Comparison of ENCODE assay signal across 14 cellular contexts in the genomic region with DNA sequence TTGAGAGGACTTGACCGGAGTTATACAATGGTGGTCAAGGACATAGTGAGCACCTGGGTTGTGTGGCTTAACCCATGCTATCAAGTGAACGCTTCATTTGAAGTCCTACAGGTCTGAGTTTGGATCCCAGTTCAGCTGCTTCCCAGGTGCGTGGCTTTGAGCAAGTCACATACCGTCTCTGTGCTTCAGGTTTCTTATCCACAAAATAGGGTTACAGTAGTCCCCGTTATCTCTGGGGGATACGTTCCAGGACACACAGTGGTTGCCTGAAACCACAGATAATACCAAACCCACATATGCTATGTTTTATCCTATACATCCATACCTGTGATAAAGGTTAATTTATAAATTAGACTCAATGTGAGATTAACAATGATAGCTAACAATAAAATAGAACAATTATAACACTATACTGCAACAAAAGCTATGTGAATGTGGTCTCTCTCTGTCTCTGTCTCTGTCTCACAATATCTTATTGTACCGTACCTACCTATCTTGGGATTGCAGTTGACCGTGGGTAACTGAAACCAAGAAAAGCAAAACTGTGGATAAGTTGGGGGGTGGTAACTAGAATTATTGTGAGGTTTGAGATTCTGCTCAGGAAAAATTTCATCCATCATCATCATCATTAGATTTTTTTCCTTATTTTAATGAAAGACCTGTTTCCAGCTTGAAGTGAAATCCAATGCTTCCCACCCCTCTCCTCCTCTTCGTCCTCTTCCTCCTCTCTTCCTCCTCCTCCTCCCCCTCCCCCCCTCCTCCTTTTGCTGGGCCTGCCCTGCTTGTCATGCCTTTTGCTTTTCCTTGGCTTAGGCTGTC. TPM values are rescaled to one million over a fixed set of nuclear protein-coding genes. Genes with fewer than 3 reads are reported as not detected.
DNase-seq lines count a peak whose midpoint lies in the region; ATAC-seq and TF ChIP-seq lines count a peak whose summit lies in the region.
"Had no signal": no experiment of that assay in that cellular context is flagged by ENCODE, and none has a peak within 500 bp of the region (broad histone marks: within the 10 kb centered on the region; RNA-seq: fewer than 3 reads in every experiment).

No MANE protein-coding gene starts in this region.

- H3K9ac ChIP-seq in fibroblast of lung (ENCODE audit: insufficient read depth, low read length) (no peak overlapping the region), neural progenitor cell (no peak overlapping the region)

- POLR2A ChIA-PET in activated CD4-positive, alpha-beta memory T cell treated with anti-CD3 and anti-CD28 coated beads for 36 hours (lab: Charles Lee) = interaction anchor here (1.0 to 2.1 kb wide), 9 partner anchors 8 to 107 kb away, joined by 3 to 19 read pairs (median 4); a partner anchor contains a TSS
- POLR2A ChIA-PET in activated CD4-positive, alpha-beta memory T cell treated with anti-CD3 and anti-CD28 coated beads, Interleukin-2, amount 10 ng/mL, durations not matched to agents 7 days and 5 days (lab: Charles Lee) = interaction anchor here (0.9 to 3.4 kb wide), 3 partner anchors 12 to 20 kb away, joined by 3 to 41 read pairs (median 4); a partner anchor contains a TSS

- TF ChIP-seq CTCF in fibroblast of lung (conservative IDR thresholded peaks at IDR 0.05 in 1 of 2, IDR thresholded peaks at IDR 0.05 in 1 of 2; ENCODE audit: low read depth in 1 of 2, low read length in 2 of 2) = no peak
- TF ChIP-seq CTCF in neural progenitor cell (IDR thresholded peaks at IDR 0.05) = no peak
- TF ChIP-seq CTCF in psoas muscle (IDR thresholded peaks at IDR 0.05) = no peak

- peak overlapping the region; percentile 92 for H3K27ac Mint-ChIP-seq in activated CD4-positive, alpha-beta memory T cell treated with anti-CD3 and anti-CD28 coated beads for 36 hours
- H3K27ac Mint-ChIP-seq in activated CD4-positive, alpha-beta memory T cell treated with anti-CD3 and anti-CD28 coated beads, Interleukin-2, amount 10 ng/mL, durations not matched to agents 7 days and 5 days = no peak overlapping the region
- H3K27ac Mint-ChIP-seq in T-helper 17 cell (peak overlapping the region; percentile 39), neural progenitor cell (no peak overlapping the region)
- H3K27ac Mint-ChIP-seq in stimulated activated effector memory CD8-positive, alpha-beta T cell treated with anti-CD3 and anti-CD28 coated beads, Interleukin-12 subunit alpha, Interleukin-12 subunit beta, amount 100 ng/mL, for 72 hours = peak overlapping the region; percentile 96

- H2AFZ ChIP-seq in fibroblast of lung (ENCODE audit: low read length) = no peak overlapping the region
- no peak overlapping the region for H2AFZ ChIP-seq in neural progenitor cell (replicated peaks)

- H3K36me3 Mint-ChIP-seq in activated CD4-positive, alpha-beta memory T cell treated with anti-CD3 and anti-CD28 coated beads for 36 hours = peaks cover 50% of the 10 kb centered on the region
- H3K36me3 Mint-ChIP-seq in activated CD4-positive, alpha-beta memory T cell treated with anti-CD3 and anti-CD28 coated beads, Interleukin-2, amount 10 ng/mL, durations not matched to agents 7 days and 5 days (ENCODE audit: low read depth) = peaks cover 77% of the 10 kb centered on the region
- H3K36me3 Mint-ChIP-seq in T-helper 17 cell (ENCODE audit: low read depth) = peaks cover 11% of the 10 kb centered on the region
- peaks cover 93% of the 10 kb centered on the region for H3K36me3 Mint-ChIP-seq in stimulated activated effector memory CD8-positive, alpha-beta T cell treated with anti-CD3 and anti-CD28 coated beads, Interleukin-12 subunit alpha, Interleukin-12 subunit beta, amount 100 ng/mL, for 72 hours
- peaks cover 13% of the 10 kb centered on the region for H3K36me3 Mint-ChIP-seq in neural progenitor cell

- H3K36me3 ChIP-seq in fibroblast of lung (ENCODE audit: control insufficient read depth, insufficient read depth, low read length) = peaks cover 19% of the 10 kb centered on the region
- no peaks in the 10 kb centered on the region for H3K36me3 ChIP-seq in neural progenitor cell
- no peaks in the 10 kb centered on the region for H3K36me3 ChIP-seq in psoas muscle (ENCODE audit: insufficient read depth in 1 of 2, low read depth in 1 of 2)

- WGBS in psoas muscle, 3 donors = 84 to 89% (median 89%) methylated on average over 9 of the region's 9 CpGs

- no peak for DNase-seq in activated CD4-positive, alpha-beta memory T cell treated with anti-CD3 and anti-CD28 coated beads for 36 hours
- no peak for DNase-seq in activated CD4-positive, alpha-beta memory T cell treated with anti-CD3 and anti-CD28 coated beads, Interleukin-2, amount 10 ng/mL, durations not matched to agents 7 days and 5 days
- DNase-seq in T-helper 17 cell = no peak
- no peak for DNase-seq in fibroblast of lung (ENCODE audit: low read depth in 2 of 2)
- no peak for DNase-seq in stimulated activated effector memory CD8-positive, alpha-beta T cell treated with anti-CD3 and anti-CD28 coated beads, Interleukin-12 subunit alpha, Interleukin-12 subunit beta, amount 100 ng/mL, for 72 hours (ENCODE audit: low spot score in 2 of 2)
- no peak for DNase-seq in neural progenitor cell (ENCODE audit: low spot score)
- no peak for DNase-seq in psoas muscle
- DNase-seq: HCEC 1CT; hypothalamus; mucosa of descending colon; NCI-H187 treated with DMSO at 0.1 percent for 48 hours; NK-92 treated with Interleukin-12 subunit alpha and Interleukin-12 subunit beta, amount 100 ng/mL, for 24 hours; right cardiac atrium had no signal

- H3K4me1 ChIP-seq in fibroblast of lung (ENCODE audit: control insufficient read depth, extremely low read depth, insufficient read depth, low read length) (peaks cover 21% of the 10 kb centered on the region), neural progenitor cell (peaks cover 27% of the 10 kb centered on the region), psoas muscle (peaks cover 10% of the 10 kb centered on the region)

- intact Hi-C loops in activated CD4-positive, alpha-beta memory T cell treated with anti-CD3 and anti-CD28 coated beads for 36 hours (cut with micrococcal nuclease) = loop anchor here (1.0 to 2.0 kb wide), 5 partner anchors 7 to 44 kb away; no protein-coding TSS in a partner anchor
- intact Hi-C loops in psoas muscle (cut with DNase I) = no loop called here

- H3K79me2 ChIP-seq in fibroblast of lung (ENCODE audit: control insufficient read depth, insufficient read depth, low read length) (peaks cover 44% of the 10 kb centered on the region), neural progenitor cell (ENCODE audit: low read depth) (no peaks in the 10 kb centered on the region)

- H3K27me3 ChIP-seq in fibroblast of lung (ENCODE audit: control insufficient read depth, insufficient read depth, low read length) (no peaks in the 10 kb centered on the region), neural progenitor cell (no peaks in the 10 kb centered on the region), psoas muscle (ENCODE audit: insufficient read depth in 3 of 3, low read length in 2 of 3) (no peaks in the 10 kb centered on the region)

- H4K20me1 ChIP-seq in fibroblast of lung (ENCODE audit: control insufficient read depth, extremely low read depth, insufficient read depth, low read length) (no peaks in the 10 kb centered on the region), neural progenitor cell (ENCODE audit: low read depth) (no peaks in the 10 kb centered on the region)

- CTCF ChIA-PET in activated CD4-positive, alpha-beta memory T cell treated with anti-CD3 and anti-CD28 coated beads for 36 hours (lab: Charles Lee) = interaction anchor here (0.8 to 10.8 kb wide), 8 partner anchors 8 to 457 kb away, joined by 3 to 103 read pairs (median 4); a partner anchor contains a TSS
- CTCF ChIA-PET in activated CD4-positive, alpha-beta memory T cell treated with anti-CD3 and anti-CD28 coated beads, Interleukin-2, amount 10 ng/mL, durations not matched to agents 7 days and 5 days (lab: Charles Lee) = interaction anchor here (1.0 to 2.3 kb wide), 3 partner anchors 14 to 458 kb away, joined by 3 to 18 read pairs (median 3); no protein-coding TSS in a partner anchor

- peaks cover 94% of the 10 kb centered on the region for H3K4me1 Mint-ChIP-seq in activated CD4-positive, alpha-beta memory T cell treated with anti-CD3 and anti-CD28 coated beads for 36 hours (ENCODE audit: low read depth)
- peaks cover 72% of the 10 kb centered on the region for H3K4me1 Mint-ChIP-seq in activated CD4-positive, alpha-beta memory T cell treated with anti-CD3 and anti-CD28 coated beads, Interleukin-2, amount 10 ng/mL, durations not matched to agents 7 days and 5 days
- H3K4me1 Mint-ChIP-seq in T-helper 17 cell (peaks cover 61% of the 10 kb centered on the region), neural progenitor cell (peaks cover 16% of the 10 kb centered on the region)
- peaks cover 95% of the 10 kb centered on the region for H3K4me1 Mint-ChIP-seq in stimulated activated effector memory CD8-positive, alpha-beta T cell treated with anti-CD3 and anti-CD28 coated beads, Interleukin-12 subunit alpha, Interleukin-12 subunit beta, amount 100 ng/mL, for 72 hours

- no peak overlapping the region for H3K4me2 ChIP-seq in fibroblast of lung (ENCODE audit: extremely low read depth, insufficient read depth, low read length)
- H3K4me2 ChIP-seq in neural progenitor cell = no peak overlapping the region

- H3K9me3 Mint-ChIP-seq in activated CD4-positive, alpha-beta memory T cell treated with anti-CD3 and anti-CD28 coated beads for 36 hours = peaks cover 12% of the 10 kb centered on the region
- peaks cover 3% of the 10 kb centered on the region for H3K9me3 Mint-ChIP-seq in activated CD4-positive, alpha-beta memory T cell treated with anti-CD3 and anti-CD28 coated beads, Interleukin-2, amount 10 ng/mL, durations not matched to agents 7 days and 5 days
- no peaks in the 10 kb centered on the region for H3K9me3 Mint-ChIP-seq in stimulated activated effector memory CD8-positive, alpha-beta T cell treated with anti-CD3 and anti-CD28 coated beads, Interleukin-12 subunit alpha, Interleukin-12 subunit beta, amount 100 ng/mL, for 72 hours
- no peaks in the 10 kb centered on the region for H3K9me3 Mint-ChIP-seq in neural progenitor cell

- no peak overlapping the region for H3K4me3 Mint-ChIP-seq in activated CD4-positive, alpha-beta memory T cell treated with anti-CD3 and anti-CD28 coated beads for 36 hours
- no peak overlapping the region for H3K4me3 Mint-ChIP-seq in activated CD4-positive, alpha-beta memory T cell treated with anti-CD3 and anti-CD28 coated beads, Interleukin-2, amount 10 ng/mL, durations not matched to agents 7 days and 5 days
- H3K4me3 Mint-ChIP-seq in T-helper 17 cell (no peak overlapping the region), neural progenitor cell (no peak overlapping the region)
- peak overlapping the region; percentile 47 for H3K4me3 Mint-ChIP-seq in stimulated activated effector memory CD8-positive, alpha-beta T cell treated with anti-CD3 and anti-CD28 coated beads, Interleukin-12 subunit alpha, Interleukin-12 subunit beta, amount 100 ng/mL, for 72 hours

- H3F3A ChIP-seq in neural progenitor cell (ENCODE audit: low read depth) = peaks cover under 1% of the 10 kb centered on the region

- H3K9me3 ChIP-seq in T-helper 17 cell (ENCODE audit: control insufficient read depth, low read length, poor library complexity, severe bottlenecking) (no peaks in the 10 kb centered on the region), fibroblast of lung (ENCODE audit: control insufficient read depth, insufficient read depth, low read depth, low read length) (no peaks in the 10 kb centered on the region), neural progenitor cell (ENCODE audit: low read depth) (no peaks in the 10 kb centered on the region), psoas muscle (no peaks in the 10 kb centered on the region)
- H3K9me3 ChIP-seq: mucosa of descending colon had no signal

- ATAC-seq in T-helper 17 cell (no peak), HG02798 (IDR thresholded peaks at IDR 0.05; ENCODE audit: poor library complexity, unreplicated experiment) (no peak), psoas muscle (no peak)
- ATAC-seq in stimulated activated effector memory CD8-positive, alpha-beta T cell treated with anti-CD3 and anti-CD28 coated beads, Interleukin-12 subunit alpha, Interleukin-12 subunit beta, amount 100 ng/mL, for 72 hours = no peak

- H3K27ac ChIP-seq in fibroblast of lung (ENCODE audit: insufficient read depth, low read length) (peak overlapping the region; percentile 0), neural progenitor cell (no peak overlapping the region), psoas muscle (no peak overlapping the region)

- H3K4me3 ChIP-seq in fibroblast of lung (replicated peaks in 1 of 4; ENCODE audit: control extremely low read depth in 1 of 4, insufficient read depth in 1 of 4, low read depth in 3 of 4, low read length in 4 of 4) (no peak overlapping the region), neural progenitor cell (no peak overlapping the region), psoas muscle (no peak overlapping the region)
- H3K4me3 ChIP-seq: mucosa of descending colon had no signal

- H3K27me3 Mint-ChIP-seq in activated CD4-positive, alpha-beta memory T cell treated with anti-CD3 and anti-CD28 coated beads for 36 hours = no peaks in the 10 kb centered on the region
- no peaks in the 10 kb centered on the region for H3K27me3 Mint-ChIP-seq in activated CD4-positive, alpha-beta memory T cell treated with anti-CD3 and anti-CD28 coated beads, Interleukin-2, amount 10 ng/mL, durations not matched to agents 7 days and 5 days
- no peaks in the 10 kb centered on the region for H3K27me3 Mint-ChIP-seq in T-helper 17 cell
- H3K27me3 Mint-ChIP-seq in neural progenitor cell (ENCODE audit: insufficient read depth, low read depth) = peaks cover 4% of the 10 kb centered on the region

RNA-seq across cellular contexts. Expression of a gene that starts 22.7 kb away (rescaled TPM):
- 100 to 1,000 TPM; 109 to 112 TPM for total RNA-seq in activated CD4-positive, alpha-beta memory T cell treated with anti-CD3 and anti-CD28 coated beads for 36 hours
- 100 to 1,000 TPM; 105 to 110 TPM for total RNA-seq in activated CD4-positive, alpha-beta memory T cell treated with anti-CD3 and anti-CD28 coated beads, Interleukin-2, amount 10 ng/mL, durations not matched to agents 7 days and 5 days
- total RNA-seq in T-helper 17 cell (100 to 1,000 TPM; 118 to 127 TPM), fibroblast of lung (351 and 926 TPM in 2 replicates), neural progenitor cell (ENCODE audit: low replicate concordance) (4.2 and 11.0 TPM in 2 replicates), psoas muscle (10 to 100 TPM; 11.1 to 15.5 (median 14.2) TPM)
- polyA plus RNA-seq in fibroblast of lung (320 and 604 TPM in 2 replicates), psoas muscle (10 to 100 TPM in 1 of 3 donors, 1 to 10 TPM in 2; 6.5 to 10.5 (median 9.7) TPM)
- polyA plus RNA-seq in fibroblast of lung (2012) = 201 and 407 TPM in 2 replicates
- 396 and 765 TPM in 2 replicates for polyA minus RNA-seq in fibroblast of lung (ENCODE audit: low replicate concordance)

Comparison
In these comparisons a context has a peak if more than half of its experiments do, and no peak if none do; other contexts are left out.
1. H3K27ac Mint-ChIP-seq: peak in activated CD4-positive, alpha-beta memory T cell treated with anti-CD3 and anti-CD28 coated beads for 36 hours (single experiment), T-helper 17 cell (single experiment) and stimulated activated effector memory CD8-positive, alpha-beta T cell treated with anti-CD3 and anti-CD28 coated beads, Interleukin-12 subunit alpha, Interleukin-12 subunit beta, amount 100 ng/mL, for 72 hours (single experiment); none in activated CD4-positive, alpha-beta memory T cell treated with anti-CD3 and anti-CD28 coated beads, Interleukin-2, amount 10 ng/mL, durations not matched to agents 7 days and 5 days (single experiment) and neural progenitor cell (single experiment).